In the genomic region with DNA sequence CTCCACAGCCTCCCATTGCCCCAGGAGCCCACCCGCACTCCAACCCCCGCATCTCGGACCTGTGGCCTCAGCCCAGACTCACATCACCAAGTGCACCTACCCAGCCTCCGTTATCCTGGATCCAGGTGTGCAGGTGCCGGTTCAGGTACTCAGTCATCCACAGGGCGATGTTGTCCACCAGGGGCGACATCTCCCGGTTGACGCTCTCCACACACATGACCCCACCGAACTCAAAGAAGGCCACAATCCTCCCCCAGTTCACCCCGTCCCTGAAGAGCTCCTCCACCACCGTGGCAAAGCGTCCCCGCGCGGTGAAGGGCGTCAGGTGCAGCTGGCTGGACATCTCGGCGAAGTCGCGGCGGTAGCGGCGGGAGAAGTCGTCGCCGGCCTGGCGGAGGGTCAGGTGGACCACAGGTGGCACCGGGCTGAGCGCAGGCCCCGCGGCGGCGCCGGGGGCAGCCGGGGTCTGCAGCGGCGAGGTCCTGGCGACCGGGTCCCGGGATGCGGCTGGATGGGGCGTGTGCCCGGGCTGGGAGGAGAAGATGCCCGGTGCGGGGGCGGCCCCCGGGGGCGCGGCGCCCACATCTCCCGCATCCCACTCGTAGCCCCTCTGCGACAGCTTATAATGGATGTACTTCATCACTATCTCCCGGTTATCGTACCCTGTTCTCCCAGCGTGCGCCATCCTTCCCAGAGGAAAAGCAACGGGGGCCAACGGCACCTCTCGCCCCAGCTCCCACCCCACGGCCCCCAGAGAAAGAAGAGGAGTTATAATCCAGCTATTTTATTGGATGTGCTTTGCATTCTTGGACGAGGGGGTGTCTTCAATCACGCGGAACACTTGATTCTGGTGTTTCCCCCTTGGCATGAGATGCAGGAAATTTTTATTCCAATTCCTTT, we compare ENCODE assay signal across 8 cellular contexts. TPM values are rescaled to one million over a fixed set of nuclear protein-coding genes. Genes with fewer than 3 reads are reported as not detected.
A peak's percentile ranks its signal among the peaks of the same experiment; 100 is the strongest.
DNase-seq lines count a peak whose midpoint lies in the region; ATAC-seq and TF ChIP-seq lines count a peak whose summit lies in the region.

No MANE protein-coding gene starts in this region.

- intact Hi-C loops in Right ventricle myocardium superior (cut with DNase I): no loop called here
- intact Hi-C loops in posterior vena cava (cut with DNase I): loop anchor here in 1 of 2 donors (10.0 kb wide), 1 partner anchor 53 kb away; no protein-coding TSS in a partner anchor

- ATAC-seq in HG03432 (IDR thresholded peaks at IDR 0.05; ENCODE audit: unreplicated experiment) (peak; percentile 53), Right ventricle myocardium superior (ENCODE audit: poor library complexity) (peak; percentile 5)

- DNase-seq in C1 segment of cervical spinal cord (lab: John Stamatoyannopoulos, UW) (peak in 12 of 14 donors; percentile 30 to 77 (median 56)), activated gamma-delta T cell (lab: John Stamatoyannopoulos, UW) (peak; percentile 52), Right ventricle myocardium superior (peak; percentile 71), posterior vena cava (ENCODE audit: low spot score) (peak; percentile 91), ureter (ENCODE audit: low spot score) (peak; percentile 75)

- TF ChIP-seq POLR2A in GM19099 (IDR thresholded peaks at IDR 0.05; ENCODE audit: extremely low read depth, insufficient read length, low read depth): peak; percentile 63

TF ChIP-seq in PFSK-1, 5 proteins besides CTCF, POLR2A, EP300 and RAD21:
- TF ChIP-seq TAF1 (IDR thresholded peaks at IDR 0.05; ENCODE audit: borderline replicate concordance, insufficient read depth, low read length): no peak
- peak; percentile 54; the same call in 1 of the 2 replicates for TF ChIP-seq SIN3A (IDR thresholded peaks at IDR 0.05; ENCODE audit: borderline replicate concordance, insufficient read depth, low read length)
- TF ChIP-seq FOXP2 (optimal IDR thresholded peaks at IDR 0.05; ENCODE audit: borderline replicate concordance, extremely low read depth, extremely low read length, insufficient read depth): peak; percentile 60
TF ChIP-seq in PFSK-1: peak in this region for 2.

RNA-seq across cellular contexts. Expression of a gene that starts 1.3 kb away (rescaled TPM):
- 33.1 TPM for polyA plus RNA-seq in PFSK-1 (2012; ENCODE audit: insufficient read length, low read depth)
- total RNA-seq in Right ventricle myocardium superior (9.0 TPM), posterior vena cava (10 to 100 TPM; 11.6 to 13.5 TPM), ureter (13.3 TPM)

RNA-seq across cellular contexts. Expression of a gene that starts 48.8 kb away (rescaled TPM):
- 33.8 TPM for polyA plus RNA-seq in PFSK-1 (2012; ENCODE audit: insufficient read length, low read depth)
- total RNA-seq in Right ventricle myocardium superior (29.2 TPM), posterior vena cava (10 to 100 TPM; 54.2 to 78.7 TPM), ureter (57.6 TPM)

Comparison
In these comparisons a context has a peak if more than half of its experiments do, and no peak if none do; other contexts are left out.
1. Peak in every context shown above with its lines: DNase-seq and ATAC-seq.